14 cellular contexts compared by ENCODE assay signal in the genomic region with DNA sequence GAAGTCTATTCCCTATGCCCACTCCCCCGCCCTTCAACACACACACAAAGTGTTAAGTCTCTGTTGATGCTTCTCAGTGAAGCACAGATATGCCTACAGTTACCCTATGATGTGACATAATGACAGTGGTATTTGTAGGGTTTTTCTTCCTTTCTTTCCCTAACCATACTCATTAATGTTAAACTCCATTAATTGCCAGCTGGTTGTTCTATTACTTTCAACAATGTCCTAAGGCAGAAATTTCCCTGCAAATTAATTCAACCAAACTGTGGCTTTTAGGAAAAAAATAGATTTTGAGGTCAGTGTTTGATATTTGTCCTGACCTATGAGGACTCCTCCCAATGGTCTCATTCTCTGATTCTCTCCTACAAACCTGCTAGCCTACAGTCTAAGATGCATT. TPM values are rescaled to one million over a fixed set of nuclear protein-coding genes. Genes with fewer than 3 reads are reported as not detected.
"Had no signal": no experiment of that assay in that cellular context is flagged by ENCODE, and none has a peak within 500 bp of the region (broad histone marks: within the 10 kb centered on the region; RNA-seq: fewer than 3 reads in every experiment).

No MANE protein-coding gene starts in this region.

- H3K9me3 Mint-ChIP-seq: IgD-negative memory B cell had no signal

- H3K36me3 Mint-ChIP-seq: IgD-negative memory B cell had no signal

- H3K27ac Mint-ChIP-seq: IgD-negative memory B cell had no signal

- H3K4me3 Mint-ChIP-seq: IgD-negative memory B cell had no signal

- DNase-seq: NCI-H1048; NCI-H1417 treated with DMSO at 0.1 percent for 48 hours; NCI-H146; NCI-H2081 treated with DMSO at 0.1 percent for 48 hours; NCI-H226; NCI-H510A; NCI-H524 treated with DMSO at 0.1 percent for 48 hours; NCI-H774; NK-92 treated with Interleukin-12 subunit alpha and Interleukin-12 subunit beta, amount 100 ng/mL, for 24 hours had no signal

RNA-seq across cellular contexts. Expression of a gene that starts 38.2 kb away (rescaled TPM):
- total RNA-seq: MCF 10A, OCI-LY7, PC-3, SK-MEL-5 had no signal
